In the genomic region with DNA sequence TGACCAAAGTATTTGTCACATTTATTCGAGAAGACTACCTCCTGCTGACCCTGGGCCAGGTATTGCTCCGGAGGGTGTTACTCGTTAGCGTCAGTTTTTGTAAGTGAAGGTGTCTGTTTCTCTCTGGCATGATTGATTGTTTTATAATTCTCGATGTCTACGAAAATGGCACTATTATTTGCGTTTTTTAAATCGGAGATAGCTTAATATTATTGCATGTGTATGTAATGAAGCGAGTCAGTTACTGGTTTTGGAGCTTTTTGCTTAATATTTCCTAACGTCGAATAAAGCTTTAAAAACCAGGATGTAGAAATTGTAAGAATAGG, we compare ENCODE assay signal across 8 cellular contexts. TPM values are rescaled to one million over a fixed set of nuclear protein-coding genes. Genes with fewer than 3 reads are reported as not detected.
DNase-seq lines count a peak whose midpoint lies in the region; ATAC-seq and TF ChIP-seq lines count a peak whose summit lies in the region.

No MANE protein-coding gene starts in this region.

- H3K4me1 Mint-ChIP-seq in dendritic cell treated with granulocyte-macrophage colony-stimulating factor and Interleukin-4, amounts not matched to agents 40 ng/mL and 50 ng/mL, for 4 days (ENCODE audit: low read depth): peaks cover 17% of the 10 kb centered on the region
- peaks cover 18 to 42% of the 10 kb centered on the region in 2 donors for H3K4me1 Mint-ChIP-seq in natural killer cell treated with Interleukin-12 subunit alpha and Interleukin-12 subunit beta and Interleukin-15 and Interleukin-18, amount 100 ng/mL, for 72 hours (ENCODE audit: low read depth in 2 of 2)

- peaks cover 13% of the 10 kb centered on the region for H3K36me3 Mint-ChIP-seq in dendritic cell treated with granulocyte-macrophage colony-stimulating factor and Interleukin-4, amounts not matched to agents 40 ng/mL and 50 ng/mL, for 4 days (ENCODE audit: low read depth)
- H3K36me3 Mint-ChIP-seq in natural killer cell treated with Interleukin-12 subunit alpha and Interleukin-12 subunit beta and Interleukin-15 and Interleukin-18, amount 100 ng/mL, for 72 hours: no peaks in the 10 kb centered on the region

- TF ChIP-seq CTCF in BE2C (IDR thresholded peaks at IDR 0.05; ENCODE audit: low read depth, low read length): no peak
- no peak for TF ChIP-seq CTCF in LNCaP clone FGC (IDR thresholded peaks at IDR 0.05; ENCODE audit: control insufficient read depth, extremely low read depth, insufficient read depth)

- no peaks in the 10 kb centered on the region for H3K9me3 ChIP-seq in BE2C

- H3K4me1 ChIP-seq in BE2C: no peaks in the 10 kb centered on the region

- no peak for ATAC-seq in natural killer cell treated with Interleukin-12 subunit alpha and Interleukin-12 subunit beta and Interleukin-15 and Interleukin-18, amount 100 ng/mL, for 72 hours
- no peak for ATAC-seq in HG03025 (IDR thresholded peaks at IDR 0.05; ENCODE audit: low FRiP score, unreplicated experiment)

- peaks cover 3% of the 10 kb centered on the region; the same call in 1 of the 2 replicates for H3K36me3 ChIP-seq in BE2C

- no peaks in the 10 kb centered on the region for H3K27me3 Mint-ChIP-seq in dendritic cell treated with granulocyte-macrophage colony-stimulating factor and Interleukin-4, amounts not matched to agents 40 ng/mL and 50 ng/mL, for 4 days
- H3K27me3 Mint-ChIP-seq in natural killer cell treated with Interleukin-12 subunit alpha and Interleukin-12 subunit beta and Interleukin-15 and Interleukin-18, amount 100 ng/mL, for 72 hours: no peaks in the 10 kb centered on the region

- peak overlapping the region; percentile 90 for H3K4me3 ChIP-seq in BE2C (ENCODE audit: low read depth, low read length)
- peak overlapping the region; percentile 82 for H3K4me3 ChIP-seq in LNCaP clone FGC (ENCODE audit: low read depth, low read length)

- H3K27ac Mint-ChIP-seq in dendritic cell treated with granulocyte-macrophage colony-stimulating factor and Interleukin-4, amounts not matched to agents 40 ng/mL and 50 ng/mL, for 4 days: peak overlapping the region; percentile 99
- H3K27ac Mint-ChIP-seq in natural killer cell treated with Interleukin-12 subunit alpha and Interleukin-12 subunit beta and Interleukin-15 and Interleukin-18, amount 100 ng/mL, for 72 hours: peak overlapping the region; percentile 97 to 100

- H3K27me3 ChIP-seq in BE2C: no peaks in the 10 kb centered on the region

- intact Hi-C loops in dendritic cell treated with granulocyte-macrophage colony-stimulating factor and Interleukin-4, amounts not matched to agents 40 ng/mL and 50 ng/mL, for 4 days (cut with micrococcal nuclease): no loop called here

- DNase-seq in BE2C: no peak
- DNase-seq in LNCaP clone FGC (ENCODE audit: low read depth): no peak
- DNase-seq in natural killer cell treated with Interleukin-12 subunit alpha and Interleukin-12 subunit beta and Interleukin-15 and Interleukin-18, amount 100 ng/mL, for 72 hours (ENCODE audit: low spot score): no peak
- DNase-seq in stimulated activated CD4-positive, alpha-beta T cell treated with anti-CD3 and anti-CD28 coated beads, Interleukin-4, amount 100 ng/mL, for 4 hours: no peak
- DNase-seq in NCI-H510A (lab: John Stamatoyannopoulos, UW): no peak
- DNase-seq in activated CD8-positive, alpha-beta memory T cell treated with anti-CD3 and anti-CD28 coated beads, Interleukin-2, amount 50 U/mL, for 4 hours: no peak

- H3K4me3 Mint-ChIP-seq in dendritic cell treated with granulocyte-macrophage colony-stimulating factor and Interleukin-4, amounts not matched to agents 40 ng/mL and 50 ng/mL, for 4 days: peak overlapping the region; percentile 98
- H3K4me3 Mint-ChIP-seq in natural killer cell treated with Interleukin-12 subunit alpha and Interleukin-12 subunit beta and Interleukin-15 and Interleukin-18, amount 100 ng/mL, for 72 hours: peak overlapping the region; percentile 98

- H3K9me3 Mint-ChIP-seq in dendritic cell treated with granulocyte-macrophage colony-stimulating factor and Interleukin-4, amounts not matched to agents 40 ng/mL and 50 ng/mL, for 4 days: no peaks in the 10 kb centered on the region
- no peaks in the 10 kb centered on the region for H3K9me3 Mint-ChIP-seq in natural killer cell treated with Interleukin-12 subunit alpha and Interleukin-12 subunit beta and Interleukin-15 and Interleukin-18, amount 100 ng/mL, for 72 hours

RNA-seq across cellular contexts. Expression of gene DZIP3, which starts 0.4 kb away (rescaled TPM):
- polyA plus RNA-seq in BE2C (2012; ENCODE audit: insufficient read depth, insufficient read length, low read depth): 11.1 TPM
- total RNA-seq in natural killer cell treated with Interleukin-12 subunit alpha and Interleukin-12 subunit beta and Interleukin-15 and Interleukin-18, amount 100 ng/mL, for 72 hours: 10 to 100 TPM in 1 of 2 donors, 1 to 10 TPM in 1; 7.7 to 10.1 TPM

RNA-seq across cellular contexts. Expression of gene CIP2A, which starts 0.7 kb away (rescaled TPM):
- polyA plus RNA-seq in BE2C (2012; ENCODE audit: insufficient read depth, insufficient read length, low read depth): 2.8 TPM
- total RNA-seq in natural killer cell treated with Interleukin-12 subunit alpha and Interleukin-12 subunit beta and Interleukin-15 and Interleukin-18, amount 100 ng/mL, for 72 hours: 10 to 100 TPM; 27.0 to 48.1 TPM
